1 cellular context compared by ENCODE assay signal in genomic region chr5:56025303-56025885, GRCh38.
TF ChIP-seq lines count a peak whose summit lies in the region.

No MANE protein-coding gene starts in this region.

TF ChIP-seq in HepG2, 621 proteins besides CTCF, POLR2A, EP300 and RAD21 (continued from another document and continues in another):
- TF ChIP-seq, protein P1, sequence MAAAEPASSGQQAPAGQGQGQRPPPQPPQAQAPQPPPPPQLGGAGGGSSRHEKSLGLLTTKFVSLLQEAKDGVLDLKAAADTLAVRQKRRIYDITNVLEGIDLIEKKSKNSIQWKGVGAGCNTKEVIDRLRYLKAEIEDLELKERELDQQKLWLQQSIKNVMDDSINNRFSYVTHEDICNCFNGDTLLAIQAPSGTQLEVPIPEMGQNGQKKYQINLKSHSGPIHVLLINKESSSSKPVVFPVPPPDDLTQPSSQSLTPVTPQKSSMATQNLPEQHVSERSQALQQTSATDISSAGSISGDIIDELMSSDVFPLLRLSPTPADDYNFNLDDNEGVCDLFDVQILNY (CRISPR knock-in tag; conservative IDR thresholded peaks at IDR 0.05), result no peak
- TF ChIP-seq FOXK1 (CRISPR knock-in tag; IDR thresholded peaks at IDR 0.05; ENCODE audit: borderline replicate concordance, low read depth), result peak; percentile 78; the same call in 1 of the 2 replicates
- no peak for TF ChIP-seq RARG (CRISPR knock-in tag; IDR thresholded peaks at IDR 0.05; ENCODE audit: low read depth)
- no peak for TF ChIP-seq ZSCAN29 (CRISPR knock-in tag; conservative IDR thresholded peaks at IDR 0.05)
- no peak for TF ChIP-seq GTF2F1 (IDR thresholded peaks at IDR 0.05; ENCODE audit: low read length)
- TF ChIP-seq SIX4 (CRISPR knock-in tag; IDR thresholded peaks at IDR 0.05), result no peak
- TF ChIP-seq, protein P2, sequence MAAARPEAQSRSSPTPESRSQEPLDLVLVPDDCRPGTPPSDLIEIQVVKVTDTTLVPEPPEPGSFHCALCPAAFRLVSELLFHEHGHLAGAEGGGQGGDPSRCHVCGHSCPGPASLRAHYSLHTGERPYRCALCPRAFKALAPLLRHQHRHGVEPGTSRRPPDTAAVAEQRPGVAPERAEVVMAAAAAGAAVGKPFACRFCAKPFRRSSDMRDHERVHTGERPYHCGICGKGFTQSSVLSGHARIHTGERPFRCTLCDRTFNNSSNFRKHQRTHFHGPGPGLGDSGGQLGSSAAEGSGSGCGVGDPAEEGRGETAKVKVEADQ (CRISPR knock-in tag; IDR thresholded peaks at IDR 0.05; ENCODE audit: borderline replicate concordance), result no peak
- no peak for TF ChIP-seq REXO4 (CRISPR knock-in tag; IDR thresholded peaks at IDR 0.05; ENCODE audit: borderline replicate concordance)
- no peak for TF ChIP-seq KDM5B (CRISPR knock-in tag; IDR thresholded peaks at IDR 0.05; ENCODE audit: borderline replicate concordance)
- TF ChIP-seq ZNF275 (CRISPR knock-in tag; IDR thresholded peaks at IDR 0.05; ENCODE audit: borderline replicate concordance), result no peak
- TF ChIP-seq SIN3B (IDR thresholded peaks at IDR 0.05; ENCODE audit: low read length), result no peak
- no peak for TF ChIP-seq SRSF1 (optimal IDR thresholded peaks at IDR 0.05; ENCODE audit: low read depth, low read length)
- TF ChIP-seq, protein P3, sequence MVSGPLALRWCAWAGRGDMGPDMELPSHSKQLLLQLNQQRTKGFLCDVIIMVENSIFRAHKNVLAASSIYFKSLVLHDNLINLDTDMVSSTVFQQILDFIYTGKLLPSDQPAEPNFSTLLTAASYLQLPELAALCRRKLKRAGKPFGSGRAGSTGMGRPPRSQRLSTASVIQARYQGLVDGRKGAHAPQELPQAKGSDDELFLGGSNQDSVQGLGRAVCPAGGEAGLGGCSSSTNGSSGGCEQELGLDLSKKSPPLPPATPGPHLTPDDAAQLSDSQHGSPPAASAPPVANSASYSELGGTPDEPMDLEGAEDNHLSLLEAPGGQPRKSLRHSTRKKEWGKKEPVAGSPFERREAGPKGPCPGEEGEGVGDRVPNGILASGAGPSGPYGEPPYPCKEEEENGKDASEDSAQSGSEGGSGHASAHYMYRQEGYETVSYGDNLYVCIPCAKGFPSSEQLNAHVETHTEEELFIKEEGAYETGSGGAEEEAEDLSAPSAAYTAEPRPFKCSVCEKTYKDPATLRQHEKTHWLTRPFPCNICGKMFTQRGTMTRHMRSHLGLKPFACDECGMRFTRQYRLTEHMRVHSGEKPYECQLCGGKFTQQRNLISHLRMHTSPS (CRISPR knock-in tag; IDR thresholded peaks at IDR 0.05; ENCODE audit: low read depth), result no peak
- no peak for TF ChIP-seq CBX1 (IDR thresholded peaks at IDR 0.05; ENCODE audit: low read depth)
- TF ChIP-seq U2AF1 (optimal IDR thresholded peaks at IDR 0.05; ENCODE audit: low read depth, low read length), result no peak
- no peak for TF ChIP-seq SMAD1 (CRISPR knock-in tag; IDR thresholded peaks at IDR 0.05; ENCODE audit: borderline replicate concordance, low read depth)
- TF ChIP-seq E2F1 (CRISPR knock-in tag; IDR thresholded peaks at IDR 0.05), result no peak
- TF ChIP-seq SIN3A (IDR thresholded peaks at IDR 0.05; ENCODE audit: borderline replicate concordance, low read depth, low read length), result no peak
- TF ChIP-seq ZNF34 (CRISPR knock-in tag; IDR thresholded peaks at IDR 0.05; ENCODE audit: borderline replicate concordance), result no peak
- TF ChIP-seq, protein P4, sequence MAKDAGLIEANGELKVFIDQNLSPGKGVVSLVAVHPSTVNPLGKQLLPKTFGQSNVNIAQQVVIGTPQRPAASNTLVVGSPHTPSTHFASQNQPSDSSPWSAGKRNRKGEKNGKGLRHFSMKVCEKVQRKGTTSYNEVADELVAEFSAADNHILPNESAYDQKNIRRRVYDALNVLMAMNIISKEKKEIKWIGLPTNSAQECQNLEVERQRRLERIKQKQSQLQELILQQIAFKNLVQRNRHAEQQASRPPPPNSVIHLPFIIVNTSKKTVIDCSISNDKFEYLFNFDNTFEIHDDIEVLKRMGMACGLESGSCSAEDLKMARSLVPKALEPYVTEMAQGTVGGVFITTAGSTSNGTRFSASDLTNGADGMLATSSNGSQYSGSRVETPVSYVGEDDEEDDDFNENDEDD (CRISPR knock-in tag; IDR thresholded peaks at IDR 0.05; ENCODE audit: borderline replicate concordance), result no peak
- no peak for TF ChIP-seq RFX1 (IDR thresholded peaks at IDR 0.05)
- peak; percentile 46; the same call in 1 of the 2 replicates for TF ChIP-seq ZFY (CRISPR knock-in tag; IDR thresholded peaks at IDR 0.05)
- TF ChIP-seq FOXA3 (CRISPR knock-in tag; IDR thresholded peaks at IDR 0.05), result peak; percentile 89
- TF ChIP-seq MED13 (CRISPR knock-in tag; IDR thresholded peaks at IDR 0.05), result no peak; the same call in 1 of the 2 replicates
- TF ChIP-seq ZNF670 (CRISPR knock-in tag; IDR thresholded peaks at IDR 0.05; ENCODE audit: borderline replicate concordance), result no peak
- TF ChIP-seq RNF219 (CRISPR knock-in tag; IDR thresholded peaks at IDR 0.05), result no peak
- no peak for TF ChIP-seq ZNF235 (CRISPR knock-in tag; IDR thresholded peaks at IDR 0.05; ENCODE audit: borderline replicate concordance)
- peak; percentile 69; the same call in 1 of the 2 replicates for TF ChIP-seq ZNF609 (CRISPR knock-in tag; IDR thresholded peaks at IDR 0.05; ENCODE audit: borderline replicate concordance)
- no peak for TF ChIP-seq ZNF513 (CRISPR knock-in tag; conservative IDR thresholded peaks at IDR 0.05)
- 0 out of 2 replicates have a peak, but pooled peaks have one; percentile 49 for TF ChIP-seq ERF (CRISPR knock-in tag; IDR thresholded peaks at IDR 0.05)
- no peak for TF ChIP-seq MXD3 (CRISPR knock-in tag; IDR thresholded peaks at IDR 0.05)
- TF ChIP-seq RBFOX2 (IDR thresholded peaks at IDR 0.05; ENCODE audit: low read depth, low read length), result no peak
- TF ChIP-seq ZNF317 (CRISPR knock-in tag; IDR thresholded peaks at IDR 0.05), result no peak
- peak; percentile 78 for TF ChIP-seq YY1 (IDR thresholded peaks at IDR 0.05; ENCODE audit: insufficient read depth, insufficient replicate concordance, low read depth, low read length)
- TF ChIP-seq ZBTB14 (CRISPR knock-in tag; IDR thresholded peaks at IDR 0.05), result no peak
- no peak for TF ChIP-seq CEBPZ (IDR thresholded peaks at IDR 0.05; ENCODE audit: low read length)
- no peak for TF ChIP-seq GABPA (IDR thresholded peaks at IDR 0.05; ENCODE audit: low read depth, low read length)
- TF ChIP-seq GABPA (CRISPR knock-in tag; IDR thresholded peaks at IDR 0.05; ENCODE audit: low read depth), result no peak
